ENCODE assay signal across 23 cellular contexts in genomic region chr11:124753624-124754023, GRCh38. TPM values are rescaled to one million over a fixed set of nuclear protein-coding genes. Genes with fewer than 3 reads are reported as not detected.
"Had no signal": no experiment of that assay in that cellular context is flagged by ENCODE, and none has a peak within 500 bp of the region (broad histone marks: within the 10 kb centered on the region; RNA-seq: fewer than 3 reads in every experiment).

No MANE protein-coding gene starts in this region.

- ATAC-seq: activated CD4-positive, CD25-positive, alpha-beta regulatory T cell treated with anti-CD3 and anti-CD28 coated beads, Interleukin-2, amount 50 U/mL, for 24 hours; activated CD8-positive, alpha-beta memory T cell treated with anti-CD3 and anti-CD28 coated beads, Interleukin-2, amount 10 ng/mL, durations not matched to agents 7 days and 5 days; activated CD8-positive, alpha-beta T cell treated with anti-CD3 and anti-CD28 coated beads for 36 hours; activated naive CD8-positive, alpha-beta T cell treated with anti-CD3 and anti-CD28 coated beads, Interleukin-2, amount 50 U/mL, for 24 hours; gastrocnemius medialis; left ventricle myocardium superior; right lobe of liver; stimulated activated naive B cell treated with anti-CD40 and anti-IgM and Interleukin-4, amounts not matched to agents 10 μg/mL and 1 μg/mL and 100 μg/mL, for 72 hours; T-cell had no signal

- H3K27ac ChIP-seq: esophagus muscularis mucosa, gastrocnemius medialis, parathyroid adenoma, right lobe of liver, testis had no signal

- H3K36me3 ChIP-seq: right lobe of liver had no signal

- H2AFZ ChIP-seq: parathyroid adenoma had no signal

- H3K79me2 ChIP-seq: parathyroid adenoma had no signal

- H3K9me3 ChIP-seq: esophagus muscularis mucosa, gastrocnemius medialis, right lobe of liver, testis had no signal

- H3K27me3 ChIP-seq: testis had no signal

- H3K4me1 ChIP-seq: parathyroid adenoma had no signal

- H3K4me3 ChIP-seq: esophagus muscularis mucosa, gastrocnemius medialis, right lobe of liver, skin epidermis, testis had no signal

- H3K9ac ChIP-seq: parathyroid adenoma had no signal

- DNase-seq: activated CD4-positive, alpha-beta T cell treated with anti-CD3 and anti-CD28 coated beads, Interleukin-2, amount 10 ng/mL, durations not matched to agents 24 days and 14 days; activated CD8-positive, alpha-beta memory T cell treated with anti-CD3 and anti-CD28 coated beads, Interleukin-2, amount 10 ng/mL, durations not matched to agents 7 days and 5 days; activated CD8-positive, alpha-beta T cell treated with anti-CD3 and anti-CD28 coated beads for 36 hours; activated gamma-delta T cell; activated naive CD4-positive, alpha-beta T cell treated with anti-CD3 and anti-CD28 coated beads, Interleukin-2, amount 50 U/mL, for 16 hours; activated naive CD8-positive, alpha-beta T cell treated with anti-CD3 and anti-CD28 coated beads, Interleukin-2, amount 50 U/mL, for 24 hours; activated T-cell treated with anti-CD3 and anti-CD28 coated beads for 4 hours; effector CD4-positive, alpha-beta T cell; gastrocnemius medialis; hippocampal formation; left ventricle myocardium superior; midbrain; right lobe of liver; stimulated activated CD4-positive, alpha-beta T cell treated with anti-CD3 and anti-CD28 coated beads, Interleukin-2, amount 100 ng/mL, for 24 hours; stimulated activated naive B cell treated with anti-CD40 and anti-IgM and Interleukin-4, amounts not matched to agents 10 μg/mL and 1 μg/mL and 100 μg/mL, for 72 hours; T-cell; testis had no signal

RNA-seq across cellular contexts. Expression of gene VSIG2, which starts 1.6 kb away (rescaled TPM):
- total RNA-seq: activated CD8-positive, alpha-beta memory T cell treated with anti-CD3 and anti-CD28 coated beads, Interleukin-2, amount 10 ng/mL, durations not matched to agents 7 days and 5 days; activated T-helper 1 cell treated with anti-CD3 and anti-CD28 coated beads, Interleukin-12 subunit alpha, Interleukin-12 subunit beta, Interleukin-2, Interleukin-4 antibody, amounts not matched to agents 30 ng/mL and 10 ng/mL and 1 ng/mL, durations not matched to agents 14 hours and 24 hours and 36 hours; myocyte had no signal

RNA-seq across cellular contexts. Expression of gene ESAM, which starts 8.5 kb away (rescaled TPM):
- total RNA-seq: activated CD4-positive, alpha-beta T cell treated with anti-CD3 and anti-CD28 coated beads, Interleukin-2, amount 10 ng/mL, durations not matched to agents 24 days and 14 days had no signal

RNA-seq across cellular contexts. Expression of gene NRGN, which starts 13.9 kb away (rescaled TPM):
- total RNA-seq: myocyte had no signal
